In the genomic region with DNA sequence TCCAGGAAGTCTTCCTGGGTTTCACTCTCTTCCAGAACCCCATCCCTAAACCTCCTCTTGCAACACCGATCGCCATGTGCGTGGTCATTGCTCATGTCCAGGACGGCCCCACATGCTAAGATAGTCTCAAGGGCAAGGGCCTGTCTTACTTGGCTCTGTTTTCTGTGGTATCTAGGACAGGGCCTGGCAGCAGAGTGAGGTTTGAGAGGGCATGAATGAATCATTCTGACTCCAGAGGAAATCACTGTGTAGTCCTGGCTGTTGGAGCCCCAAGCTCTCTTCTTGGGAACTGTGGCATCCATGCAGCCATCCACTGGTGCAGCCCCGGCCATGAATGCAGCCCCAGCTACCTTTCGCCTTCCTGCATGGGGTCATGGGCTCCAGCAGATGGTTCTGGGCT, we compare ENCODE assay signal across 18 cellular contexts. TPM values are rescaled to one million over a fixed set of nuclear protein-coding genes. Genes with fewer than 3 reads are reported as not detected.
DNase-seq lines count a peak whose midpoint lies in the region; ATAC-seq, FAIRE-seq and TF ChIP-seq lines count a peak whose summit lies in the region.
"Had no signal": no experiment of that assay in that cellular context is flagged by ENCODE, and none has a peak within 500 bp of the region (broad histone marks: within the 10 kb centered on the region; RNA-seq: fewer than 3 reads in every experiment).

No MANE protein-coding gene starts in this region.

- TF ChIP-seq EP300 in A549 (IDR thresholded peaks at IDR 0.05): no peak

- no peak for TF ChIP-seq RAD21 in A549 (conservative IDR thresholded peaks at IDR 0.05 in 1 of 2, IDR thresholded peaks at IDR 0.05 in 1 of 2)

- H3K9ac ChIP-seq in keratinocyte (ENCODE audit: control insufficient read depth, extremely low read depth, insufficient read depth, low read length): no peak overlapping the region

- H3K4me2 ChIP-seq in A549 (no peak overlapping the region), keratinocyte (ENCODE audit: control insufficient read depth, extremely low read depth, insufficient read depth, low read depth, low read length) (no peak overlapping the region)
- H3K4me2 ChIP-seq: smooth muscle cell had no signal

- WGBS in A549 (ENCODE audit: missing lambda C conversion rate): 87% methylated on average over 6 of the region's 6 CpGs

- intact Hi-C loops in dendritic cell treated with granulocyte-macrophage colony-stimulating factor and Interleukin-4, amounts not matched to agents 40 ng/mL and 50 ng/mL, for 4 days (cut with micrococcal nuclease): no loop called here

- TF ChIP-seq CTCF in A549 (IDR thresholded peaks at IDR 0.05) (no peak), keratinocyte (optimal IDR thresholded peaks at IDR 0.05 in 1 of 3, IDR thresholded peaks at IDR 0.05 in 1 of 3, conservative IDR thresholded peaks at IDR 0.05 in 1 of 3; ENCODE audit: extremely low read depth in 1 of 3, insufficient read depth in 2 of 3, low read length in 3 of 3) (no peak)

- H3K4me1 ChIP-seq in A549: no peaks in the 10 kb centered on the region
- H3K4me1 ChIP-seq in keratinocyte (ENCODE audit: control insufficient read depth, extremely low read depth, insufficient read depth, low read length): peaks cover 26% of the 10 kb centered on the region

- peaks cover 21% of the 10 kb centered on the region for H4K20me1 ChIP-seq in keratinocyte (ENCODE audit: control insufficient read depth, extremely low read depth, insufficient read depth, low read length)

- H3K9me3 ChIP-seq in A549: no peaks in the 10 kb centered on the region
- no peaks in the 10 kb centered on the region for H3K9me3 ChIP-seq in MG63
- no peaks in the 10 kb centered on the region for H3K9me3 ChIP-seq in keratinocyte (ENCODE audit: control insufficient read depth, low read depth, low read length)
- H3K9me3 ChIP-seq: suprapubic skin had no signal

- H3K27ac ChIP-seq in A549: no peak overlapping the region
- no peak overlapping the region for H3K27ac ChIP-seq in keratinocyte (ENCODE audit: control insufficient read depth, insufficient read depth, low read length)
- H3K27ac ChIP-seq: suprapubic skin had no signal

- TF ChIP-seq POLR2A in A549 (IDR thresholded peaks at IDR 0.05; ENCODE audit: low read length): no peak

- H3K4me1 Mint-ChIP-seq in dendritic cell treated with granulocyte-macrophage colony-stimulating factor and Interleukin-4, amounts not matched to agents 40 ng/mL and 50 ng/mL, for 4 days (ENCODE audit: low read depth): peaks cover 75% of the 10 kb centered on the region

- no peaks in the 10 kb centered on the region for H3K9me3 Mint-ChIP-seq in dendritic cell treated with granulocyte-macrophage colony-stimulating factor and Interleukin-4, amounts not matched to agents 40 ng/mL and 50 ng/mL, for 4 days

- H3K27ac Mint-ChIP-seq in dendritic cell treated with granulocyte-macrophage colony-stimulating factor and Interleukin-4, amounts not matched to agents 40 ng/mL and 50 ng/mL, for 4 days: peak overlapping the region; percentile 16
- H3K27ac Mint-ChIP-seq: activated CD8-positive, alpha-beta T cell treated with anti-CD3 and anti-CD28 coated beads, Interleukin-2, amount 10 ng/mL, durations not matched to agents 7 days and 5 days had no signal

- H3K36me3 ChIP-seq in MG63 (peaks cover 16% of the 10 kb centered on the region), keratinocyte (ENCODE audit: control insufficient read depth in 2 of 2, extremely low read depth in 1 of 2, insufficient read depth in 2 of 2, low read length in 2 of 2) (peaks cover 15 to 32% of the 10 kb centered on the region in 2 experiments)

- H3K36me3 Mint-ChIP-seq in dendritic cell treated with granulocyte-macrophage colony-stimulating factor and Interleukin-4, amounts not matched to agents 40 ng/mL and 50 ng/mL, for 4 days (ENCODE audit: low read depth): peaks cover 98% of the 10 kb centered on the region

- H3K4me3 ChIP-seq in A549 (no peak overlapping the region), MG63 (no peak overlapping the region), keratinocyte (ENCODE audit: control insufficient read depth in 2 of 3, extremely low read depth in 1 of 3, insufficient read depth in 2 of 3, low read depth in 1 of 3, low read length in 3 of 3) (no peak overlapping the region)
- H3K4me3 ChIP-seq: smooth muscle cell, suprapubic skin had no signal

- H3K4me3 Mint-ChIP-seq in dendritic cell treated with granulocyte-macrophage colony-stimulating factor and Interleukin-4, amounts not matched to agents 40 ng/mL and 50 ng/mL, for 4 days: no peak overlapping the region
- H3K4me3 Mint-ChIP-seq: activated CD8-positive, alpha-beta T cell treated with anti-CD3 and anti-CD28 coated beads, Interleukin-2, amount 10 ng/mL, durations not matched to agents 7 days and 5 days had no signal

- dilution Hi-C loops in keratinocyte (cut with MboI; ENCODE audit: extremely low pct_ligation_motif_present, low sequenced_read_pairs): no loop called here

- H2AFZ ChIP-seq in keratinocyte (ENCODE audit: control insufficient read depth, low read length): no peak overlapping the region

- peak; percentile 21 to 37; a peak in 2 of 6 replicates for ATAC-seq in A549
- ATAC-seq: activated CD8-positive, alpha-beta T cell treated with anti-CD3 and anti-CD28 coated beads, Interleukin-2, amount 10 ng/mL, durations not matched to agents 7 days and 5 days; HCT116 had no signal

- H3K9me1 ChIP-seq in keratinocyte (ENCODE audit: control insufficient read depth, extremely low read depth, insufficient read depth, low read length): peaks cover 6% of the 10 kb centered on the region

- H3K79me2 ChIP-seq in keratinocyte (ENCODE audit: control insufficient read depth, insufficient read depth, low read length): peaks cover 76% of the 10 kb centered on the region

- H3K27me3 Mint-ChIP-seq in dendritic cell treated with granulocyte-macrophage colony-stimulating factor and Interleukin-4, amounts not matched to agents 40 ng/mL and 50 ng/mL, for 4 days: no peaks in the 10 kb centered on the region

- CTCF ChIA-PET in A549 (lab: Yijun Ruan, JAX): interaction anchor here (0.6 to 1.7 kb wide), 4 partner anchors 12 to 106 kb away, joined by 3 to 7 read pairs (median 4); no protein-coding TSS in a partner anchor

- POLR2A ChIA-PET in A549 (lab: Yijun Ruan, JAX): no interaction called here

- DNase-seq in A549 (ENCODE audit: low read depth in 1 of 2, low spot score in 1 of 2) (no peak), MG63 (peak; percentile 81), keratinocyte (ENCODE audit: low read depth, low spot score) (no peak), activated gamma-delta T cell (lab: John Stamatoyannopoulos, UW) (no peak), NCI-H345 (lab: John Stamatoyannopoulos, UW) (no peak)
- DNase-seq in activated T-cell treated with anti-CD3 and anti-CD28 coated beads, Interleukin-2, amount 50 U/mL, for 1 hour: no peak
- no peak for DNase-seq in stimulated activated naive CD4-positive, alpha-beta T cell treated with Interleukin-2 at 50 U/mL for 16 hours (lab: John Stamatoyannopoulos, UW)
- DNase-seq: activated CD8-positive, alpha-beta T cell treated with anti-CD3 and anti-CD28 coated beads, Interleukin-2, amount 10 ng/mL, durations not matched to agents 7 days and 5 days; activated gamma-delta T cell treated with Interleukin-2 at 50 U/mL for 16 hours; COR-L47; mesenchymal stem cell; MM.1S; NCI-H2081 treated with DMSO at 0.1 percent for 48 hours; nucleus accumbens had no signal

- no peak for FAIRE-seq in A549 (lab: Jason Lieb, UNC)
- peak; percentile 70 for FAIRE-seq in keratinocyte (lab: Jason Lieb, UNC)

- H3K27me3 ChIP-seq in MG63 (no peaks in the 10 kb centered on the region), keratinocyte (ENCODE audit: control insufficient read depth, extremely low read depth, insufficient read depth, low read length) (no peaks in the 10 kb centered on the region)
- H3K27me3 ChIP-seq: suprapubic skin had no signal

TF ChIP-seq in A549, 52 proteins besides CTCF, POLR2A, EP300 and RAD21 (continues in another document):
- TF ChIP-seq CHD2 (IDR thresholded peaks at IDR 0.05; ENCODE audit: low read length, partially characterized antibody) (no peak), RNF2 (IDR thresholded peaks at IDR 0.05; ENCODE audit: borderline replicate concordance, low read depth) (no peak), JUN (IDR thresholded peaks at IDR 0.05) (no peak), POLR2AphosphoS2 (conservative IDR thresholded peaks at IDR 0.05; ENCODE audit: low read length) (no peak), HDAC2 (IDR thresholded peaks at IDR 0.05) (no peak), ZFP36 (IDR thresholded peaks at IDR 0.05; ENCODE audit: borderline replicate concordance, partially characterized antibody) (no peak)
- TF ChIP-seq, protein P1, sequence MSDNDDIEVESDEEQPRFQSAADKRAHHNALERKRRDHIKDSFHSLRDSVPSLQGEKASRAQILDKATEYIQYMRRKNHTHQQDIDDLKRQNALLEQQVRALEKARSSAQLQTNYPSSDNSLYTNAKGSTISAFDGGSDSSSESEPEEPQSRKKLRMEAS (IDR thresholded peaks at IDR 0.05): no peak
- TF ChIP-seq, protein P2, sequence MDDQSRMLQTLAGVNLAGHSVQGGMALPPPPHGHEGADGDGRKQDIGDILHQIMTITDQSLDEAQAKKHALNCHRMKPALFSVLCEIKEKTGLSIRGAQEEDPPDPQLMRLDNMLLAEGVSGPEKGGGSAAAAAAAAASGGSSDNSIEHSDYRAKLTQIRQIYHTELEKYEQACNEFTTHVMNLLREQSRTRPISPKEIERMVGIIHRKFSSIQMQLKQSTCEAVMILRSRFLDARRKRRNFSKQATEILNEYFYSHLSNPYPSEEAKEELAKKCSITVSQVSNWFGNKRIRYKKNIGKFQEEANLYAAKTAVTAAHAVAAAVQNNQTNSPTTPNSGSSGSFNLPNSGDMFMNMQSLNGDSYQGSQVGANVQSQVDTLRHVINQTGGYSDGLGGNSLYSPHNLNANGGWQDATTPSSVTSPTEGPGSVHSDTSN (IDR thresholded peaks at IDR 0.05): no peak

RNA-seq across cellular contexts. Expression of a gene that starts 12.4 kb away (rescaled TPM):
- 12.8 and 18.3 TPM in 2 replicates for polyA plus RNA-seq in A549 (2011; rRNA removed)
- polyA plus RNA-seq in A549 (2012; cell fraction: cytosol; rRNA removed): 28.5 and 34.4 TPM in 2 replicates
- polyA plus RNA-seq in A549 (2012; cell fraction: nucleus; rRNA removed): 31.9 and 32.8 TPM in 2 replicates
- polyA plus RNA-seq in A549 (2017; fragmentation: RNase III; extraction: RNeasy Plus Mini Kit Qiagen cat#74134 plus additional on column Dnase treatment): 21.2 to 22.0 TPM (median 21.6 TPM) in 3 replicates
- 11.8 and 14.1 TPM in 2 replicates for polyA minus RNA-seq in A549 (2011; rRNA and poly(A)+ RNA removed)
- total RNA-seq in MG63 (2014; rRNA removed; shearing (Covaris generic); ENCODE audit: low replicate concordance): 37.7 and 38.1 TPM in 2 replicates
- 19.9 to 50.7 TPM (median 23.7 TPM) in 3 replicates for polyA plus RNA-seq in keratinocyte
- 14.5 TPM for polyA plus RNA-seq in keratinocyte (2011; ENCODE audit: low read depth)
- 27.2 and 34.1 TPM in 2 replicates for polyA plus RNA-seq in keratinocyte (2011; cell fraction: cytosol; rRNA removed)
- polyA plus RNA-seq in keratinocyte (2011; cell fraction: nucleus; rRNA removed): 64.2 and 79.1 TPM in 2 replicates
- polyA plus RNA-seq in keratinocyte (2012; ENCODE audit: low replicate concordance): 37.4 and 48.9 TPM in 2 replicates
- 23.1 to 84.4 TPM (median 23.5 TPM) in 3 replicates for polyA minus RNA-seq in keratinocyte
- 21.5 TPM for polyA minus RNA-seq in keratinocyte (2011; cell fraction: cytosol; rRNA and poly(A)+ RNA removed)
- 35.0 and 48.7 TPM in 2 replicates for polyA minus RNA-seq in keratinocyte (2011; cell fraction: nucleus; rRNA and poly(A)+ RNA removed)
- total RNA-seq: activated CD8-positive, alpha-beta T cell treated with anti-CD3 and anti-CD28 coated beads, Interleukin-2, amount 10 ng/mL, durations not matched to agents 7 days and 5 days had no signal
